ENCODE assay signal across 20 cellular contexts in the genomic region with DNA sequence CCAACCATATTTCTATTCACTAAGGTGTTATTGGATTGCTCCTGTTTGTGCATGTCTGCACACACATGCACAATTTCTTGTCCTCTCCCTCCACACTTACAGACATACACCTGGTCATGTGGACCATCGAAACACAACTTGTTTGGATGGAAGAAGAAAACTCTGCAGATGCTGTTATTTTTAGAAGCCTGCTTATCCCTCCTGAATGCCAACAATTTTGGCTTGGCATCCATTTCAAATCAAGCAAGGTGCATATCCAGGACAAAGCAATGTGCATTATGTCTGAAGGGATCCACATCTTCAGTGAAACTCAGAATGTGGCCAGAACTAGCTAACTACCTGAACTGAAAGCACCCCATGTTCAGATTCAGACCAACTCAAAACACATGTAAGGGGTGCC.
"Had no signal": no experiment of that assay in that cellular context is flagged by ENCODE, and none has a peak within 500 bp of the region (broad histone marks: within the 10 kb centered on the region; RNA-seq: fewer than 3 reads in every experiment).

No MANE protein-coding gene starts in this region.

- H3K9me3 ChIP-seq: esophagus muscularis mucosa, gastroesophageal sphincter, heart left ventricle, left ventricle myocardium inferior, lower lobe of right lung, mucosa of descending colon had no signal

- H2AFZ ChIP-seq: hepatocyte had no signal

- H3K4me1 ChIP-seq: foreskin keratinocyte, gastroesophageal sphincter, lower lobe of right lung had no signal

- ATAC-seq: foreskin keratinocyte, gastroesophageal sphincter, left colon, left lobe of liver, mucosa of descending colon had no signal

- H3K36me3 ChIP-seq: esophagus muscularis mucosa, left ventricle myocardium inferior, lower lobe of right lung had no signal

- H3K4me3 ChIP-seq: coronary artery, dorsolateral prefrontal cortex, esophagus muscularis mucosa, gastroesophageal sphincter, hepatocyte, left ventricle myocardium inferior, lower lobe of right lung, mucosa of descending colon had no signal

- DNase-seq: dermis blood vessel endothelial cell; dorsolateral prefrontal cortex; effector CD4-positive, alpha-beta T cell; effector memory CD4-positive, alpha-beta T cell; foreskin keratinocyte; heart left ventricle; hypothalamus; immature natural killer cell; kidney; kidney glomerular epithelial cell; left colon; left ventricle myocardium inferior; lower lobe of right lung; mesenchymal stem cell; mucosa of descending colon had no signal

- H3K4me2 ChIP-seq: hepatocyte had no signal

- H3K27me3 ChIP-seq: dorsolateral prefrontal cortex, esophagus muscularis mucosa, gastroesophageal sphincter, heart left ventricle had no signal

- H3K79me2 ChIP-seq: hepatocyte had no signal

- H3K27ac ChIP-seq: coronary artery, dorsolateral prefrontal cortex, esophagus muscularis mucosa, foreskin keratinocyte, gastroesophageal sphincter, hepatocyte, left ventricle myocardium inferior, lower lobe of right lung had no signal
